1 cellular context compared by ENCODE assay signal in the genomic region with DNA sequence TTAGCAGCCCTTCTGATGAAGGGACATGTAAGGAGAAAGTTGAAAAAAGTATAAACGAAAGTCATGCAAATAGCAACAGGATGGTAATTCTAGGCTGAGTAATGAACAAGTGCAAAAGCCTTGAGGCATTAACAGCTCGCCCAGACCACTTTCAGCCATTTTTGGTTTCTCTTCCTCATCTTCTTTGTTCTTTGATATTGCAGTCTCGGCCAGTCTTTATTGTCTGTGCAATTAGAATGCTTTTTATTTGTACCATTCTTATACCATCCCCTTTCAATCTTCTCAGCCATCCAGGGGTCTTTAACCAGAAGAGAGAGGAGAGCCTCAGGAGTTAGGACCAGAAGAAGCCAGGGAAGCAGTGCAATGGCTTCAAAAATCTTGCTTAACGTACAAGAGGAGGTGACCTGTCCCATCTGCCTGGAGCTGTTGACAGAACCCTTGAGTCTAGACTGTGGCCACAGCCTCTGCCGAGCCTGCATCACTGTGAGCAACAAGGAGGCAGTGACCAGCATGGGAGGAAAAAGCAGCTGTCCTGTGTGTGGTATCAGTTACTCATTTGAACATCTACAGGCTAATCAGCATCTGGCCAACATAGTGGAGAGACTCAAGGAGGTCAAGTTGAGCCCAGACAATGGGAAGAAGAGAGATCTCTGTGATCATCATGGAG.
TF ChIP-seq lines count a peak whose summit lies in the region.

No MANE protein-coding gene starts in this region.

TF ChIP-seq in GM12878, 131 proteins besides CTCF, POLR2A, EP300 and RAD21 (continued from another document):
- TF ChIP-seq, protein P1, sequence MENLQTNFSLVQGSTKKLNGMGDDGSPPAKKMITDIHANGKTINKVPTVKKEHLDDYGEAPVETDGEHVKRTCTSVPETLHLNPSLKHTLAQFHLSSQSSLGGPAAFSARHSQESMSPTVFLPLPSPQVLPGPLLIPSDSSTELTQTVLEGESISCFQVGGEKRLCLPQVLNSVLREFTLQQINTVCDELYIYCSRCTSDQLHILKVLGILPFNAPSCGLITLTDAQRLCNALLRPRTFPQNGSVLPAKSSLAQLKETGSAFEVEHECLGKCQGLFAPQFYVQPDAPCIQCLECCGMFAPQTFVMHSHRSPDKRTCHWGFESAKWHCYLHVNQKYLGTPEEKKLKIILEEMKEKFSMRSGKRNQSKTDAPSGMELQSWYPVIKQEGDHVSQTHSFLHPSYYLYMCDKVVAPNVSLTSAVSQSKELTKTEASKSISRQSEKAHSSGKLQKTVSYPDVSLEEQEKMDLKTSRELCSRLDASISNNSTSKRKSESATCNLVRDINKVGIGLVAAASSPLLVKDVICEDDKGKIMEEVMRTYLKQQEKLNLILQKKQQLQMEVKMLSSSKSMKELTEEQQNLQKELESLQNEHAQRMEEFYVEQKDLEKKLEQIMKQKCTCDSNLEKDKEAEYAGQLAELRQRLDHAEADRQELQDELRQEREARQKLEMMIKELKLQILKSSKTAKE (IDR thresholded peaks at IDR 0.05; ENCODE audit: low read depth, poor library complexity, severe bottlenecking), result peak; percentile 83
- no peak for TF ChIP-seq GATAD2B (conservative IDR thresholded peaks at IDR 0.05; ENCODE audit: low read depth)
TF ChIP-seq in GM12878: peak in this region for 32.
